Comparison of ENCODE assay signal across 8 cellular contexts in the genomic region with DNA sequence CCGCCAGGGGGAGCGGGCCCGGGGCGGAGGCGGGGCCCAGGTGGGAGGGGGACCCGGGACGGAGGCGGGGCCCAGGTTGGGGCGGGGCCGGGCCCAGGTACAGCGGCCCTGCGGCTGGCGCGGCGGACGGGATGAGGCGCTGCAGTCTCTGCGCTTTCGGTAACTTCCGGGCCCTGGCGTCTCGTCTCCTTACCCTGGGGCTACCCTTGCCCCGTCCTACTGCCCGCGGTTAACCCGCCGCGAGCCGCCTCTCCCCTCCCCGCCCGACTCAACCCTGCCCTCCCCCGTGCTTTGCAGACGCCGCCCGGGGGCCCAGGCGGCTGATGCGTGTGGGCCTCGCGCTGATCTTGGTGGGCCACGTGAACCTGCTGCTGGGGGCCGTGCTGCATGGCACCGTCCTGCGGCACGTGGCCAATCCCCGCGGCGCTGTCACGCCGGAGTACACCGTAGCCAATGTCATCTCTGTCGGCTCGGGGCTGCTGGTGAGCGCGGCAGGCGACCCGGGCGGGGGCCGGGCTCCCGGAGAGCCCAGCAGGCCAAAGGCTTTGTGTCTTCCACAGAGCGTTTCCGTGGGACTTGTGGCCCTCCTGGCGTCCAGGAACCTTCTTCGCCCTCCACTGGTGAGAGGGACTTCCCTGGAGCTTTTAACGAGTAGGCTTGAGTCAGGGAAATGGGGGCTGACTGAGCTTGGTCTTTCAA. TPM values are rescaled to one million over a fixed set of nuclear protein-coding genes. Genes with fewer than 3 reads are reported as not detected.
DNase-seq lines count a peak whose midpoint lies in the region; ATAC-seq, FAIRE-seq and TF ChIP-seq lines count a peak whose summit lies in the region.

A gene with protein sequence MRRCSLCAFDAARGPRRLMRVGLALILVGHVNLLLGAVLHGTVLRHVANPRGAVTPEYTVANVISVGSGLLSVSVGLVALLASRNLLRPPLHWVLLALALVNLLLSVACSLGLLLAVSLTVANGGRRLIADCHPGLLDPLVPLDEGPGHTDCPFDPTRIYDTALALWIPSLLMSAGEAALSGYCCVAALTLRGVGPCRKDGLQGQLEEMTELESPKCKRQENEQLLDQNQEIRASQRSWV (plus strand): TSS at position 100 of the 699 bp plus-strand sequence. CDS start 32 bp downstream, at position 132.

- TF ChIP-seq EP300 in HepG2 (IDR thresholded peaks at IDR 0.05; ENCODE audit: low read depth in 2 of 2, low read length in 2 of 2) (no peak), HepG2 (CRISPR knock-in tag; IDR thresholded peaks at IDR 0.05; ENCODE audit: borderline replicate concordance) (no peak)

- peak within 1 kb of the TSS; percentile 42 for H3K4me3 Mint-ChIP-seq in stimulated activated memory B cell treated with anti-CD40 and anti-IgM and Interleukin-4, amounts not matched to agents 10 μg/mL and 1 μg/mL and 100 μg/mL, for 72 hours

- no peaks in the 10 kb centered on the region for H3K9me3 Mint-ChIP-seq in stimulated activated memory B cell treated with anti-CD40 and anti-IgM and Interleukin-4, amounts not matched to agents 10 μg/mL and 1 μg/mL and 100 μg/mL, for 72 hours

- POLR2A ChIA-PET in HepG2 (lab: Yijun Ruan, JAX) = interaction anchor here (0.8 to 1.2 kb wide), 2 partner anchors 12 kb away, joined by 3 to 11 read pairs; a partner anchor contains a TSS

- H3K4me1 ChIP-seq in ES-I3 (ENCODE audit: insufficient read depth, low read length) (peaks cover 4% of the 10 kb centered on the region; the same call in 1 of the 2 replicates), HepG2 (ENCODE audit: insufficient read depth, low read length) (no peaks in the 10 kb centered on the region)

- peak in 1 of 2 experiments; percentile 23; a peak in 1 of 4 replicates for TF ChIP-seq POLR2A in HepG2 (IDR thresholded peaks at IDR 0.05; ENCODE audit: insufficient read depth in 1 of 2, low read depth in 2 of 2, low read length in 2 of 2)

- no peaks in the 10 kb centered on the region for H3K27me3 ChIP-seq in HepG2 (ENCODE audit: control insufficient read depth in 1 of 2, insufficient read depth in 2 of 2, low read length in 2 of 2)

- TF ChIP-seq CTCF in HepG2 (CRISPR knock-in tag; IDR thresholded peaks at IDR 0.05) = no peak

- in situ Hi-C loops in HepG2 (cut with HindIII; ENCODE audit: extremely low pct_ligation_motif_present, low pct_unique_long_range_greater_than_20kb) = no loop called here

- DNase-seq in NCI-H748 treated with DMSO at 0.1 percent for 48 hours (lab: John Stamatoyannopoulos, UW) (peak; percentile 62), astrocyte of the hippocampus (ENCODE audit: low read depth, low spot score) (peak; percentile 14), HepG2 (ENCODE audit: low spot score) (no peak), NCI-H187 treated with DMSO at 0.1 percent for 48 hours (lab: John Stamatoyannopoulos, UW) (no peak), AML-193 (lab: John Stamatoyannopoulos, UW) (no peak)

- no peaks in the 10 kb centered on the region for H4K20me1 ChIP-seq in HepG2 (ENCODE audit: insufficient read depth, low read length)

- H3K9me3 ChIP-seq in ES-I3 (ENCODE audit: control insufficient read depth, insufficient read depth, low read length) = no peaks in the 10 kb centered on the region
- no peaks in the 10 kb centered on the region for H3K9me3 ChIP-seq in HepG2 (ENCODE audit: low read length)

- CTCF ChIA-PET in HepG2 (lab: Yijun Ruan, JAX; ENCODE audit: low intra/inter-chr PET ratio, low total read pairs) = no interaction called here

- peaks cover 9% of the 10 kb centered on the region for H3K4me1 Mint-ChIP-seq in stimulated activated memory B cell treated with anti-CD40 and anti-IgM and Interleukin-4, amounts not matched to agents 10 μg/mL and 1 μg/mL and 100 μg/mL, for 72 hours

- ATAC-seq in HepG2 = peak; percentile 10
- ATAC-seq in stimulated activated memory B cell treated with anti-CD40 and anti-IgM and Interleukin-4, amounts not matched to agents 10 μg/mL and 1 μg/mL and 100 μg/mL, for 72 hours = peak; percentile 88
- no peak for ATAC-seq in GM19455 (IDR thresholded peaks at IDR 0.05; ENCODE audit: unreplicated experiment)

- H3K9ac ChIP-seq in ES-I3 (ENCODE audit: low read depth, low read length) (peak within 1 kb of the TSS; percentile 80), HepG2 (ENCODE audit: insufficient read depth, low read depth, low read length) (no peak within 1 kb of the TSS)

- peak within 1 kb of the TSS; percentile 49 for H3K27ac Mint-ChIP-seq in stimulated activated memory B cell treated with anti-CD40 and anti-IgM and Interleukin-4, amounts not matched to agents 10 μg/mL and 1 μg/mL and 100 μg/mL, for 72 hours

- H3K36me3 ChIP-seq in ES-I3 (ENCODE audit: insufficient read depth, low read length) = peaks cover 3% of the 10 kb centered on the region; the same call in 1 of the 2 replicates
- peaks cover 19 to 49% of the 10 kb centered on the region in 2 experiments for H3K36me3 ChIP-seq in HepG2 (replicated peaks in 1 of 2; ENCODE audit: control insufficient read depth in 1 of 2, insufficient read depth in 2 of 2, low read length in 2 of 2)

- WGBS in HepG2 (ENCODE audit: low lambda C conversion rate) = 95% methylated on average over 60 of the region's 64 CpGs

- peaks cover 51% of the 10 kb centered on the region for H3K36me3 Mint-ChIP-seq in stimulated activated memory B cell treated with anti-CD40 and anti-IgM and Interleukin-4, amounts not matched to agents 10 μg/mL and 1 μg/mL and 100 μg/mL, for 72 hours

- no peak within 1 kb of the TSS for H3K4me3 ChIP-seq in HepG2 (replicated peaks in 1 of 3; ENCODE audit: insufficient read depth in 1 of 3, low read depth in 2 of 3, low read length in 3 of 3)

- H3K27ac ChIP-seq in HepG2 (ENCODE audit: extremely low read length, insufficient read depth, low read length) = no peak within 1 kb of the TSS

- H3K79me2 ChIP-seq in HepG2 (ENCODE audit: insufficient read depth, low read length) = no peaks in the 10 kb centered on the region

- no peak for FAIRE-seq in HepG2 (lab: Jason Lieb, UNC)

- H3K4me2 ChIP-seq in HepG2 (ENCODE audit: low read depth, low read length) = no peak within 1 kb of the TSS

- TF ChIP-seq RAD21 in HepG2 (CRISPR knock-in tag; IDR thresholded peaks at IDR 0.05) = no peak

- H2AFZ ChIP-seq in HepG2 (ENCODE audit: low read length) = no peak within 1 kb of the TSS

- intact Hi-C loops in HepG2 (cut with micrococcal nuclease; ENCODE audit: unreplicated experiment) = no loop called here

- H3K27me3 Mint-ChIP-seq in stimulated activated memory B cell treated with anti-CD40 and anti-IgM and Interleukin-4, amounts not matched to agents 10 μg/mL and 1 μg/mL and 100 μg/mL, for 72 hours = no peaks in the 10 kb centered on the region

- no TSS peak for BruUV-seq in HepG2 (replicated peaks; lab: Mats Ljungman, UMichigan)

TF ChIP-seq in HepG2, 621 proteins besides CTCF, POLR2A, EP300 and RAD21 (continues in another document):
- TF ChIP-seq NFE2L1 (CRISPR knock-in tag; IDR thresholded peaks at IDR 0.05; ENCODE audit: borderline replicate concordance) (no peak), ZNF296 (CRISPR knock-in tag; conservative IDR thresholded peaks at IDR 0.05) (no peak), ZNF562 (CRISPR knock-in tag; IDR thresholded peaks at IDR 0.05; ENCODE audit: borderline replicate concordance) (no peak), KMT2A (CRISPR knock-in tag; IDR thresholded peaks at IDR 0.05) (no peak), ZNF572 (CRISPR knock-in tag; IDR thresholded peaks at IDR 0.05) (no peak), ZNF883 (CRISPR knock-in tag; IDR thresholded peaks at IDR 0.05; ENCODE audit: not compliant biosample characterization) (no peak)
- TF ChIP-seq, protein P1, sequence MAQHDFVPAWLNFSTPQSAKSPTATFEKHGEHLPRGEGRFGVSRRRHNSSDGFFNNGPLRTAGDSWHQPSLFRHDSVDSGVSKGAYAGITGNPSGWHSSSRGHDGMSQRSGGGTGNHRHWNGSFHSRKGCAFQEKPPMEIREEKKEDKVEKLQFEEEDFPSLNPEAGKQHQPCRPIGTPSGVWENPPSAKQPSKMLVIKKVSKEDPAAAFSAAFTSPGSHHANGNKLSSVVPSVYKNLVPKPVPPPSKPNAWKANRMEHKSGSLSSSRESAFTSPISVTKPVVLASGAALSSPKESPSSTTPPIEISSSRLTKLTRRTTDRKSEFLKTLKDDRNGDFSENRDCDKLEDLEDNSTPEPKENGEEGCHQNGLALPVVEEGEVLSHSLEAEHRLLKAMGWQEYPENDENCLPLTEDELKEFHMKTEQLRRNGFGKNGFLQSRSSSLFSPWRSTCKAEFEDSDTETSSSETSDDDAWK (CRISPR knock-in tag; IDR thresholded peaks at IDR 0.05) = no peak
- TF ChIP-seq, protein P2, sequence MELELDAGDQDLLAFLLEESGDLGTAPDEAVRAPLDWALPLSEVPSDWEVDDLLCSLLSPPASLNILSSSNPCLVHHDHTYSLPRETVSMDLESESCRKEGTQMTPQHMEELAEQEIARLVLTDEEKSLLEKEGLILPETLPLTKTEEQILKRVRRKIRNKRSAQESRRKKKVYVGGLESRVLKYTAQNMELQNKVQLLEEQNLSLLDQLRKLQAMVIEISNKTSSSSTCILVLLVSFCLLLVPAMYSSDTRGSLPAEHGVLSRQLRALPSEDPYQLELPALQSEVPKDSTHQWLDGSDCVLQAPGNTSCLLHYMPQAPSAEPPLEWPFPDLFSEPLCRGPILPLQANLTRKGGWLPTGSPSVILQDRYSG (CRISPR knock-in tag; IDR thresholded peaks at IDR 0.05) = no peak

RNA-seq across cellular contexts. Expression of the gene that starts here (rescaled TPM):
- total RNA-seq in HepG2 (2016; rRNA removed; fragmentation: Illumina TruSeq; extraction: Trizol) = 2.1 TPM in 1 of 2 replicates, not detected in the other
- not detected in 2 replicates for total RNA-seq in HepG2 (2016; cell fraction: cytosol; rRNA removed; fragmentation: Illumina TruSeq; extraction: Trizol; ENCODE audit: low read depth)
- 1.6 TPM in 1 of 2 replicates, not detected in the other for total RNA-seq in HepG2 (2016; cell fraction: insoluble cytoplasmic fraction; rRNA removed; fragmentation: Illumina TruSeq; extraction: Trizol)
- 0.28 and 0.31 TPM in 2 replicates for total RNA-seq in HepG2 (2016; cell fraction: membrane; rRNA removed; fragmentation: Illumina TruSeq; extraction: Trizol)
- total RNA-seq in HepG2 (2016; cell fraction: nucleus; rRNA removed; fragmentation: Illumina TruSeq; extraction: Trizol) = 1.6 and 3.6 TPM in 2 replicates
- polyA plus RNA-seq in HepG2 (2011; rRNA removed) = 4.5 and 5.6 TPM in 2 replicates
- polyA plus RNA-seq in HepG2 (2011; cell fraction: cytosol; rRNA removed) = 0.64 and 0.94 TPM in 2 replicates
- 57.5 and 78.7 TPM in 2 replicates for polyA plus RNA-seq in HepG2 (2011; cell fraction: nucleus; rRNA removed)
- polyA plus RNA-seq in HepG2 (2012) = 5.6 and 6.6 TPM in 2 replicates
- 0.34 and 0.46 TPM in 2 replicates for polyA plus RNA-seq in HepG2 (2016; cell fraction: cytosol; fragmentation: Illumina TruSeq; extraction: Trizol; ENCODE audit: low read depth)
- 0.41 TPM in 1 of 2 replicates, not detected in the other for polyA plus RNA-seq in HepG2 (2016; cell fraction: insoluble cytoplasmic fraction; fragmentation: Illumina TruSeq; extraction: Trizol; ENCODE audit: low read depth)
- 0.32 and 1.0 TPM in 2 replicates for polyA plus RNA-seq in HepG2 (2016; cell fraction: membrane; fragmentation: Illumina TruSeq; extraction: Trizol; ENCODE audit: low read depth)
- polyA plus RNA-seq in HepG2 (2016; cell fraction: nucleus; fragmentation: Illumina TruSeq; extraction: Trizol; ENCODE audit: insufficient read depth, low read depth) = 12.5 and 13.4 TPM in 2 replicates
- polyA minus RNA-seq in HepG2 (2011; rRNA and poly(A)+ RNA removed; ENCODE audit: low replicate concordance) = 0.77 and 4.4 TPM in 2 replicates
- not detected in 2 replicates for polyA minus RNA-seq in HepG2 (2011; cell fraction: cytosol; rRNA and poly(A)+ RNA removed)
- polyA minus RNA-seq in HepG2 (2011; cell fraction: nucleus; rRNA and poly(A)+ RNA removed) = 8.7 and 8.8 TPM in 2 replicates

Comparison
In these comparisons a context has a peak if more than half of its experiments do, and no peak if none do; other contexts are left out.
1. DNase-seq: peak in NCI-H748 treated with DMSO at 0.1 percent for 48 hours (single experiment) and astrocyte of the hippocampus (single experiment); none in HepG2 (single experiment), NCI-H187 treated with DMSO at 0.1 percent for 48 hours (single experiment) and AML-193 (0 of 2).